In the genomic region with DNA sequence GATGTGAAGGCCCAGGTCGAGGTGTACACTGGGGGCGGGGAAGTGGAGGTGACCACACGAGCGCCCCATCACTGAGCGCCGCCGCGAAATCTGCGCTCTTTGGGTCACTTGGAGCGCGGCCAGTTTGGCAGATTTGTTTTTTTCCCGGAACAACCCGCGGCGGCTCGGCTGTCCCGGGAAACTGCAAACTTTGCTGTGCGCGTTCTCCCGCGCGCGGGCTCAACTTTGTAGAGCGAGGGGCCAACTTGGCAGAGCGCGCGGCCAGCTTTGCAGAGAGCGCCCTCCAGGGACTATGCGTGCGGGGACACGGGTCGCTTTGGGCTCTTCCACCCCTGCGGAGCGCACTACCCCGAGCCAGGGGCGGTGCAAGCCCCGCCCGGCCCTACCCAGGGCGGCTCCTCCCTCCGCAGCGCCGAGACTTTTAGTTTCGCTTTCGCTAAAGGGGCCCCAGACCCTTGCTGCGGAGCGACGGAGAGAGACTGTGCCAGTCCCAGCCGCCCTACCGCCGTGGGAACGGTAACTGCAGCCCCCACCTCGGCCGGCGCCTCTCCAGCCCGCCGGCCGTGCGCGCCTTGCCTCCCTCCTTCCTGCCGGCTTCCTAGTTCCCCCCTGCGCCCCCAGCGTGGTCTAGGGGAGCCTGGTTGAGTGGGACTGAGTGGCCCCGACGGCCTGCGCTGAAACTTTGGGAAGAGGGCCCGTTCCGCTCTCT, we compare ENCODE assay signal across 8 cellular contexts. TPM values are rescaled to one million over a fixed set of nuclear protein-coding genes. Genes with fewer than 3 reads are reported as not detected.
A peak's percentile ranks its signal among the peaks of the same experiment; 100 is the strongest.
DNase-seq lines count a peak whose midpoint lies in the region; ATAC-seq and TF ChIP-seq lines count a peak whose summit lies in the region.

TSS of gene CASP7 (plus strand) at position 450 of the 709 bp plus-strand sequence. CDS start 17,582 bp downstream, outside the sequence.

- TF ChIP-seq CTCF in glutamatergic neuron (IDR thresholded peaks at IDR 0.05; ENCODE audit: partially characterized antibody, unreplicated experiment) (no peak), ovary (IDR thresholded peaks at IDR 0.05) (no peak)

- H3K9me3 ChIP-seq in KOPT-K1 (ENCODE audit: insufficient read depth, low read length, poor library complexity, severe bottlenecking) = peaks cover 5% of the 10 kb centered on the region
- no peaks in the 10 kb centered on the region for H3K9me3 ChIP-seq in ovary
- no peaks in the 10 kb centered on the region for H3K9me3 ChIP-seq in thymus (ENCODE audit: control insufficient read depth)

- H3K36me3 ChIP-seq in KOPT-K1 (ENCODE audit: insufficient read depth, low read length) (peaks cover 9% of the 10 kb centered on the region), ovary (no peaks in the 10 kb centered on the region), thymus (ENCODE audit: control insufficient read depth, insufficient read depth) (no peaks in the 10 kb centered on the region)

- 0 to 1% (median 1%) methylated on average over 44 to 67 of the region's 67 CpGs for WGBS in ovary, 3 donors
- under 1% methylated on average over 67 of the region's 67 CpGs for WGBS in thymus

- peak within 1 kb of the TSS; percentile 93 for H3K27ac Mint-ChIP-seq in activated naive CD8-positive, alpha-beta T cell
- H3K27ac Mint-ChIP-seq in glutamatergic neuron (ENCODE audit: unreplicated experiment) = no peak within 1 kb of the TSS

- no peak for TF ChIP-seq EP300 in ovary (IDR thresholded peaks at IDR 0.05)

- H3K9me3 Mint-ChIP-seq in activated naive CD8-positive, alpha-beta T cell (ENCODE audit: low read depth) = no peaks in the 10 kb centered on the region
- H3K9me3 Mint-ChIP-seq in glutamatergic neuron (ENCODE audit: unreplicated experiment) = peaks cover 10% of the 10 kb centered on the region

- TF ChIP-seq POLR2A in ovary (IDR thresholded peaks at IDR 0.05) = peak; percentile 27

- no peaks in the 10 kb centered on the region for H3K27me3 Mint-ChIP-seq in activated naive CD8-positive, alpha-beta T cell
- peaks cover 13% of the 10 kb centered on the region for H3K27me3 Mint-ChIP-seq in glutamatergic neuron (ENCODE audit: unreplicated experiment)

- peak; percentile 57 for ATAC-seq in GM21786 (IDR thresholded peaks at IDR 0.05; ENCODE audit: unreplicated experiment)

- H3K4me1 Mint-ChIP-seq in activated naive CD8-positive, alpha-beta T cell (ENCODE audit: low read depth) = peaks cover 44% of the 10 kb centered on the region
- H3K4me1 Mint-ChIP-seq in glutamatergic neuron (ENCODE audit: low read depth, unreplicated experiment) = no peaks in the 10 kb centered on the region

- H3K27ac ChIP-seq in KOPT-K1 (ENCODE audit: low read depth, low read length, poor library complexity, severe bottlenecking) (peak within 1 kb of the TSS; percentile 87), ovary (peak within 1 kb of the TSS; percentile 87 to 91), thymus (ENCODE audit: low read depth) (peak within 1 kb of the TSS; percentile 91)

- H3K4me1 ChIP-seq in ovary (ENCODE audit: insufficient read depth) = peaks cover 3% of the 10 kb centered on the region
- peaks cover 7% of the 10 kb centered on the region for H3K4me1 ChIP-seq in thymus (ENCODE audit: control insufficient read depth, insufficient read depth, low read length)

- H3K36me3 Mint-ChIP-seq in activated naive CD8-positive, alpha-beta T cell = peaks cover 14% of the 10 kb centered on the region
- H3K36me3 Mint-ChIP-seq in glutamatergic neuron (ENCODE audit: unreplicated experiment) = peaks cover 7% of the 10 kb centered on the region

- H3K4me3 ChIP-seq in ovary (peak within 1 kb of the TSS; percentile 95), thymus (ENCODE audit: low read length) (peak within 1 kb of the TSS; percentile 85)

- no peaks in the 10 kb centered on the region for H3K27me3 ChIP-seq in ovary
- no peaks in the 10 kb centered on the region for H3K27me3 ChIP-seq in thymus (ENCODE audit: control insufficient read depth, insufficient read depth)

- DNase-seq in GDM1 (lab: John Stamatoyannopoulos, UW) = peak; percentile 77
- DNase-seq in SKM-1 treated with dmso at 0.1 percent for 144 hours (lab: John Stamatoyannopoulos, UW; ENCODE audit: unreplicated experiment) = peak; percentile 72
- peak; percentile 57 for DNase-seq in glutamatergic neuron
- peak; percentile 77 to 87 (median 83) for DNase-seq in ovary

- intact Hi-C loops in ovary (cut with DNase I) = no loop called here

- H3K4me3 Mint-ChIP-seq in activated naive CD8-positive, alpha-beta T cell = peak within 1 kb of the TSS; percentile 88
- peak within 1 kb of the TSS; percentile 80 for H3K4me3 Mint-ChIP-seq in glutamatergic neuron (ENCODE audit: unreplicated experiment)

RNA-seq across cellular contexts. Expression of gene CASP7, which starts in this region (rescaled TPM):
- total RNA-seq in glutamatergic neuron (ENCODE audit: unreplicated experiment) = not detected
- 10 to 100 TPM in 5 of 7 donors, 1 to 10 TPM in 2; 8.0 to 18.3 (median 12.8) TPM for total RNA-seq in ovary
- 10 to 100 TPM; 13.8 to 24.7 TPM for polyA plus RNA-seq in ovary
- 27.9 TPM for polyA plus RNA-seq in thymus

Comparison
In these comparisons a context has a peak if more than half of its experiments do, and no peak if none do; other contexts are left out.
1. Peak in every context shown above with its lines: DNase-seq, ATAC-seq, H3K4me3 ChIP-seq and H3K27ac ChIP-seq.
2. Peak in DNase-seq in glutamatergic neuron; RNA of the gene not detected or under 1 TPM.